In the genomic region with DNA sequence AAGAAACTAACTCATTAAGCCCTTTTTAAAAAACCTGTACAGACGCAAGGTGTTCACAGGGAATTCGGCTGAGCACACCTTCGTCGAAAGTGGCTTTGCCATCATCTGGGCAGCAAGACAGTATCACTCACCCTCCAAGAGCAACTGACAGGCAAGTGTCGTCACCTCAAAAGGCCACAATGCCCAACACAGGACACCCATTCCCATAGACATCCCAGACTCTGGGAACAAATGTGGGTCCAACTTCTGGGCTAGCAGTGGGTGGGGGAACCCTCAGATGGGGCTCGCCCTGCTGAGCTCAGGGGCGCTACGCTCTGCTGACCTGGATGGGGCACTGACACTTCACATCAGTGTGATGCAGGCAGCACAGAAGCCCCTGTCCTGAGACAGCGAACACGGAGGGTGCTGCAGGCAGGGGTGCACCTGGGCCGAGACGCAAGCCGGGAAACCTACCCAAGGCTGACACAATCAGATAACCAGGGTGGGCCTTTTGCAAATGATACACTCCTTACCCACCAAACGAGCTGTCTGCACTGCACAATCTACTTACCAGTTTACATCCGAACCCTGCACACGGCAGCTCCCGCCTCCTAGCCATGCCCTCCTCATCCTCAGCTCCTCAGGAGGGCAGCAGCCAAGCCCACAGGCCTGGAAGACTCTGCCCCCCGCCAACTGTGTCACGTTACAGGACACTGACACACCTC, we compare ENCODE assay signal across 12 cellular contexts. TPM values are rescaled to one million over a fixed set of nuclear protein-coding genes. Genes with fewer than 3 reads are reported as not detected.
DNase-seq lines count a peak whose midpoint lies in the region; ATAC-seq and TF ChIP-seq lines count a peak whose summit lies in the region.
"Had no signal": no experiment of that assay in that cellular context is flagged by ENCODE, and none has a peak within 500 bp of the region (broad histone marks: within the 10 kb centered on the region; RNA-seq: fewer than 3 reads in every experiment).

No MANE protein-coding gene starts in this region.

- TF ChIP-seq POLR2A in transverse colon (IDR thresholded peaks at IDR 0.05), result no peak

- ATAC-seq in activated naive CD8-positive, alpha-beta T cell treated with anti-CD3 and anti-CD28 coated beads, Interleukin-2, amount 50 U/mL, for 24 hours, result no peak

- WGBS in transverse colon (ENCODE audit: low coverage in 1 of 2), 2 donors, result 76% methylated on average over 19 of the region's 19 CpGs; no CpG with 5 or more reads in 1 of the 2 donors

- no peak overlapping the region for H3K27ac Mint-ChIP-seq in activated naive CD8-positive, alpha-beta T cell
- H3K27ac Mint-ChIP-seq in activated naive CD8-positive, alpha-beta T cell treated with anti-CD3 and anti-CD28 coated beads, Interleukin-2, amount 50 U/mL, for 24 hours, result no peak overlapping the region
- H3K27ac Mint-ChIP-seq in mesothelial cell of epicardium, result peak overlapping the region; percentile 7
- no peak overlapping the region for H3K27ac Mint-ChIP-seq in activated T-helper 1 cell treated with anti-CD3 and anti-CD28 coated beads, Interleukin-12 subunit alpha, Interleukin-12 subunit beta, Interleukin-2, Interleukin-4 antibody, amounts not matched to agents 30 ng/mL and 10 ng/mL and 1 ng/mL, durations not matched to agents 14 hours and 24 hours and 36 hours

- H3K9me3 ChIP-seq in transverse colon, result no peaks in the 10 kb centered on the region
- H3K9me3 ChIP-seq: testis had no signal

- peaks cover 5 to 31% (median 16%) of the 10 kb centered on the region in 4 donors for H3K4me1 ChIP-seq in transverse colon

- no peaks in the 10 kb centered on the region for H3K9me3 Mint-ChIP-seq in activated naive CD8-positive, alpha-beta T cell (ENCODE audit: low read depth)
- no peaks in the 10 kb centered on the region for H3K9me3 Mint-ChIP-seq in activated naive CD8-positive, alpha-beta T cell treated with anti-CD3 and anti-CD28 coated beads, Interleukin-2, amount 50 U/mL, for 24 hours
- H3K9me3 Mint-ChIP-seq in mesothelial cell of epicardium, result no peaks in the 10 kb centered on the region
- no peaks in the 10 kb centered on the region for H3K9me3 Mint-ChIP-seq in activated T-helper 1 cell treated with anti-CD3 and anti-CD28 coated beads, Interleukin-12 subunit alpha, Interleukin-12 subunit beta, Interleukin-2, Interleukin-4 antibody, amounts not matched to agents 30 ng/mL and 10 ng/mL and 1 ng/mL, durations not matched to agents 14 hours and 24 hours and 36 hours

- H3K36me3 ChIP-seq in transverse colon, result no peaks in the 10 kb centered on the region

- H3K36me3 Mint-ChIP-seq in activated naive CD8-positive, alpha-beta T cell, result no peaks in the 10 kb centered on the region
- H3K36me3 Mint-ChIP-seq in activated naive CD8-positive, alpha-beta T cell treated with anti-CD3 and anti-CD28 coated beads, Interleukin-2, amount 50 U/mL, for 24 hours (ENCODE audit: low read depth), result no peaks in the 10 kb centered on the region
- H3K36me3 Mint-ChIP-seq in mesothelial cell of epicardium, result no peaks in the 10 kb centered on the region
- no peaks in the 10 kb centered on the region for H3K36me3 Mint-ChIP-seq in activated T-helper 1 cell treated with anti-CD3 and anti-CD28 coated beads, Interleukin-12 subunit alpha, Interleukin-12 subunit beta, Interleukin-2, Interleukin-4 antibody, amounts not matched to agents 30 ng/mL and 10 ng/mL and 1 ng/mL, durations not matched to agents 14 hours and 24 hours and 36 hours (ENCODE audit: low read depth)

- TF ChIP-seq CTCF in coronary artery (IDR thresholded peaks at IDR 0.05) (no peak), mesothelial cell of epicardium (IDR thresholded peaks at IDR 0.05; ENCODE audit: unreplicated experiment) (no peak), transverse colon (IDR thresholded peaks at IDR 0.05) (no peak)

- DNase-seq in activated naive CD8-positive, alpha-beta T cell treated with anti-CD3 and anti-CD28 coated beads, Interleukin-2, amount 50 U/mL, for 24 hours, result no peak
- DNase-seq in coronary artery (ENCODE audit: low spot score) (no peak), mesothelial cell of epicardium (ENCODE audit: low spot score in 2 of 2, unreplicated experiment in 2 of 2) (no peak), transverse colon (no peak), AG08395 (ENCODE audit: low spot score) (no peak), NCI-H82 treated with DMSO at 0.1 percent for 48 hours (lab: John Stamatoyannopoulos, UW; ENCODE audit: unreplicated experiment) (no peak)
- no peak for DNase-seq in activated T-helper 1 cell treated with anti-CD3 and anti-CD28 coated beads, Interleukin-12 subunit alpha, Interleukin-12 subunit beta, Interleukin-2, Interleukin-4 antibody, amounts not matched to agents 30 ng/mL and 10 ng/mL and 1 ng/mL, durations not matched to agents 14 hours and 24 hours and 36 hours (ENCODE audit: low spot score)
- DNase-seq: activated CD4-positive, alpha-beta T cell treated with anti-CD3 and anti-CD28 coated beads, Interleukin-2, amount 50 U/mL, for 4 hours; AML-193; PC-9 had no signal

- in situ Hi-C loops in transverse colon (cut with MboI; ENCODE audit: low pct_ligation_motif_present in 1 of 4, low pct_unique_long_range_greater_than_20kb in 1 of 4, low sequenced_read_pairs in 3 of 4), result loop anchor here in 1 of 4 donors (25.0 kb wide), 1 partner anchor 175 kb away; no protein-coding TSS in a partner anchor

- H3K4me3 Mint-ChIP-seq in activated naive CD8-positive, alpha-beta T cell, result peak overlapping the region; percentile 52
- H3K4me3 Mint-ChIP-seq in activated naive CD8-positive, alpha-beta T cell treated with anti-CD3 and anti-CD28 coated beads, Interleukin-2, amount 50 U/mL, for 24 hours, result no peak overlapping the region
- peak overlapping the region; percentile 76 for H3K4me3 Mint-ChIP-seq in mesothelial cell of epicardium
- no peak overlapping the region for H3K4me3 Mint-ChIP-seq in activated T-helper 1 cell treated with anti-CD3 and anti-CD28 coated beads, Interleukin-12 subunit alpha, Interleukin-12 subunit beta, Interleukin-2, Interleukin-4 antibody, amounts not matched to agents 30 ng/mL and 10 ng/mL and 1 ng/mL, durations not matched to agents 14 hours and 24 hours and 36 hours

- peaks cover 28% of the 10 kb centered on the region for H3K27me3 Mint-ChIP-seq in activated naive CD8-positive, alpha-beta T cell
- H3K27me3 Mint-ChIP-seq in activated naive CD8-positive, alpha-beta T cell treated with anti-CD3 and anti-CD28 coated beads, Interleukin-2, amount 50 U/mL, for 24 hours, result peaks cover 45% of the 10 kb centered on the region
- H3K27me3 Mint-ChIP-seq in mesothelial cell of epicardium (ENCODE audit: low read depth), result peaks cover 6% of the 10 kb centered on the region
- H3K27me3 Mint-ChIP-seq in activated T-helper 1 cell treated with anti-CD3 and anti-CD28 coated beads, Interleukin-12 subunit alpha, Interleukin-12 subunit beta, Interleukin-2, Interleukin-4 antibody, amounts not matched to agents 30 ng/mL and 10 ng/mL and 1 ng/mL, durations not matched to agents 14 hours and 24 hours and 36 hours (ENCODE audit: insufficient read depth), result peaks cover 13% of the 10 kb centered on the region

- peaks cover 7% of the 10 kb centered on the region for H3K4me1 Mint-ChIP-seq in activated naive CD8-positive, alpha-beta T cell (ENCODE audit: low read depth)
- peaks cover 3% of the 10 kb centered on the region for H3K4me1 Mint-ChIP-seq in activated naive CD8-positive, alpha-beta T cell treated with anti-CD3 and anti-CD28 coated beads, Interleukin-2, amount 50 U/mL, for 24 hours
- peaks cover 40% of the 10 kb centered on the region for H3K4me1 Mint-ChIP-seq in mesothelial cell of epicardium
- H3K4me1 Mint-ChIP-seq in activated T-helper 1 cell treated with anti-CD3 and anti-CD28 coated beads, Interleukin-12 subunit alpha, Interleukin-12 subunit beta, Interleukin-2, Interleukin-4 antibody, amounts not matched to agents 30 ng/mL and 10 ng/mL and 1 ng/mL, durations not matched to agents 14 hours and 24 hours and 36 hours (ENCODE audit: low read depth), result no peaks in the 10 kb centered on the region

- peak overlapping the region; percentile 92 for H3K4me3 ChIP-seq in coronary artery
- H3K4me3 ChIP-seq in transverse colon, result peak overlapping the region in 3 of 4 donors; percentile 67 to 87 (median 79)
- H3K4me3 ChIP-seq: PC-9 had no signal

- intact Hi-C loops in transverse colon (cut with DNase I; ENCODE audit: low total_unique reads), result loop anchor here (5.0 kb wide), 2 partner anchors 175 to 195 kb away; no protein-coding TSS in a partner anchor
- intact Hi-C loops in activated T-helper 1 cell treated with anti-CD3 and anti-CD28 coated beads, Interleukin-12 subunit alpha, Interleukin-12 subunit beta, Interleukin-2, Interleukin-4 antibody, amounts not matched to agents 30 ng/mL and 10 ng/mL and 1 ng/mL, durations not matched to agents 14 hours and 24 hours and 36 hours (cut with micrococcal nuclease), result no loop called here

- no peak for TF ChIP-seq EP300 in transverse colon (IDR thresholded peaks at IDR 0.05; ENCODE audit: low read depth)

- H3K27ac ChIP-seq in coronary artery, result peak overlapping the region in 1 of 2 donors; percentile 23
- peak overlapping the region; percentile 85 to 93 (median 90) for H3K27ac ChIP-seq in transverse colon
- H3K27ac ChIP-seq: PC-9 had no signal

- H3K27me3 ChIP-seq in transverse colon, result no peaks in the 10 kb centered on the region
- H3K27me3 ChIP-seq: testis had no signal

RNA-seq across cellular contexts. Expression of gene DIP2C, which starts 1.7 kb away (rescaled TPM):
- 30.3 to 30.8 TPM (median 30.6 TPM) in 3 replicates for total RNA-seq in mesothelial cell of epicardium
- 10 to 100 TPM; 13.4 to 32.0 (median 18.4) TPM for total RNA-seq in transverse colon
- 1.5 and 1.6 TPM in 2 replicates for total RNA-seq in activated T-helper 1 cell treated with anti-CD3 and anti-CD28 coated beads, Interleukin-12 subunit alpha, Interleukin-12 subunit beta, Interleukin-2, Interleukin-4 antibody, amounts not matched to agents 30 ng/mL and 10 ng/mL and 1 ng/mL, durations not matched to agents 14 hours and 24 hours and 36 hours

Comparison
In these comparisons a context has a peak if more than half of its experiments do, and no peak if none do; other contexts are left out.
1. H3K4me3 Mint-ChIP-seq: peak in activated naive CD8-positive, alpha-beta T cell (single experiment) and mesothelial cell of epicardium (single experiment); none in activated naive CD8-positive, alpha-beta T cell treated with anti-CD3 and anti-CD28 coated beads, Interleukin-2, amount 50 U/mL, for 24 hours (single experiment) and activated T-helper 1 cell treated with anti-CD3 and anti-CD28 coated beads, Interleukin-12 subunit alpha, Interleukin-12 subunit beta, Interleukin-2, Interleukin-4 antibody, amounts not matched to agents 30 ng/mL and 10 ng/mL and 1 ng/mL, durations not matched to agents 14 hours and 24 hours and 36 hours (single experiment).